In the genomic region with DNA sequence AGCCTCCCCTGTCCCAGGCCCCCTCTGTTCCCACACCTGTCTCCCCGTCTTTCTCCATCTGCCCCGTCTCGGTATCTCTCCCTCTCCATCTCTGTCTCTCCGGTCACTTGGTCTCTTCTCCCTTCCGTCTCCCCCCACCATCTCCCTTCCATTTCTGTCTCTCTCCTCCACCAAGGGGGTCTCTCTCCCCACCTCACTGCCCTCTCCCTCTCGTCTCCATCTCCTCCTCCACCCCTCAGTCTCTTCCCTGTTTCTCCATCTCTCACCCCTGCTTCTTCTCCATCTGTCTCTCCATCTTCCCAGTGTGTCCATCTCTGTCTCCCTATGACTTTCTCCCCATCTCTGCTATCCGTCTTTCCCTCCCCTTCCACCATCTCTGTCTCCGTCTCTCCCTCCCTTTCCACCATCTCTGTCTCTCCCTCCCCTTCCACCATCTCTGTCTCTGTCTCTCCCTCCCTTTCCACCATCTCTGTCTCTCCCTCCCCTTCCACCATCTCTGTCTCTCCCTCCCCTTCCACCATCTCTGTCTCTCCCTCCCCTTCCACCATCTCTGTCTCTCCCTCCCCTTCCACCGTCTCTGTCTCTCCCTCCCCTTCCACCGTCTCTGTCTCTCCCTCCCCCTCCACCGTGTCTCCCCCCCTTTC, we compare ENCODE assay signal across 23 cellular contexts. TPM values are rescaled to one million over a fixed set of nuclear protein-coding genes. Genes with fewer than 3 reads are reported as not detected.
A peak's percentile ranks its signal among the peaks of the same experiment; 100 is the strongest.
DNase-seq lines count a peak whose midpoint lies in the region; ATAC-seq, FAIRE-seq and TF ChIP-seq lines count a peak whose summit lies in the region.
"Had no signal": no experiment of that assay in that cellular context is flagged by ENCODE, and none has a peak within 500 bp of the region (broad histone marks: within the 10 kb centered on the region; RNA-seq: fewer than 3 reads in every experiment).

No MANE protein-coding gene starts in this region.

- CTCF ChIA-PET in K562 (lab: Yijun Ruan, JAX; ENCODE audit: low intra/inter-chr PET ratio), result no interaction called here

- POLR2A ChIA-PET in K562 (lab: Yijun Ruan, JAX), result no interaction called here

- H4K20me1 ChIP-seq in K562 (replicated peaks; ENCODE audit: control insufficient read depth, insufficient read depth, low read length), result peaks cover 29% of the 10 kb centered on the region; the same call in 1 of the 2 replicates

- H3K4me3 ChIP-seq in K562, result no peak overlapping the region
- H3K4me3 ChIP-seq in upper lobe of left lung, result no peak overlapping the region
- H3K4me3 ChIP-seq in upper lobe of right lung, result no peak overlapping the region

- TF ChIP-seq EP300 in K562 (IDR thresholded peaks at IDR 0.05; ENCODE audit: low read length) (no peak), upper lobe of left lung (IDR thresholded peaks at IDR 0.05) (no peak)

- no peak overlapping the region for H3K9ac ChIP-seq in K562 (ENCODE audit: insufficient read depth in 1 of 2, low read depth in 2 of 2, low read length in 2 of 2)

- no peak overlapping the region for H2AFZ ChIP-seq in K562 (ENCODE audit: low read depth, low read length)

- H3K4me3 Mint-ChIP-seq in stimulated activated naive CD8-positive, alpha-beta T cell treated with anti-CD3 and anti-CD28 coated beads, Interleukin-15, amount 100 ng/mL, for 72 hours, result peak overlapping the region; percentile 60 to 66
- peak overlapping the region in 5 of 8 donors; percentile 23 to 82 (median 43) for H3K4me3 Mint-ChIP-seq in naive B cell

- H3K4me2 ChIP-seq in K562 (ENCODE audit: insufficient read depth, low read length), result no peak overlapping the region

- no peak for ATAC-seq in stimulated activated naive CD8-positive, alpha-beta T cell treated with anti-CD3 and anti-CD28 coated beads, Interleukin-15, amount 100 ng/mL, for 72 hours
- ATAC-seq in stimulated activated naive CD8-positive, alpha-beta T cell treated with anti-CD3 and anti-CD28 coated beads, Interleukin-15, Interleukin-2, amounts not matched to agents 100 U/mL and 50 U/mL, for 24 hours, result no peak
- no peak for ATAC-seq in K562
- ATAC-seq in naive B cell (ENCODE audit: low read depth in 2 of 2), result no peak
- ATAC-seq in HG03108 (IDR thresholded peaks at IDR 0.05; ENCODE audit: unreplicated experiment), result no peak
- ATAC-seq in upper lobe of left lung (ENCODE audit: low FRiP score in 2 of 2), result no peak
- no peak for ATAC-seq in upper lobe of right lung
- ATAC-seq: Right ventricle myocardium inferior had no signal

- H3K9me1 ChIP-seq in K562 (ENCODE audit: control insufficient read depth, insufficient read depth, low read length), result no peaks in the 10 kb centered on the region

- no TSS peak for BruUV-seq in K562 (replicated peaks; lab: Mats Ljungman, UMichigan)

- no peak for TF ChIP-seq RAD21 in K562 (CRISPR knock-in tag; conservative IDR thresholded peaks at IDR 0.05 in 1 of 2, IDR thresholded peaks at IDR 0.05 in 1 of 2)

- H3K27ac Mint-ChIP-seq in stimulated activated naive CD8-positive, alpha-beta T cell treated with anti-CD3 and anti-CD28 coated beads, Interleukin-15, amount 100 ng/mL, for 72 hours, result peak overlapping the region in 1 of 2 donors; percentile 43
- H3K27ac Mint-ChIP-seq in naive B cell, result no peak overlapping the region

- H3K36me3 ChIP-seq in K562 (ENCODE audit: control insufficient read depth, insufficient read depth, low read length) (no peaks in the 10 kb centered on the region), upper lobe of left lung (no peaks in the 10 kb centered on the region), upper lobe of right lung (no peaks in the 10 kb centered on the region)

- no peaks in the 10 kb centered on the region for H3K9me3 ChIP-seq in K562 (replicated peaks; ENCODE audit: control insufficient read depth, insufficient read depth, low read depth, low read length)
- no peaks in the 10 kb centered on the region for H3K9me3 ChIP-seq in upper lobe of left lung
- H3K9me3 ChIP-seq in upper lobe of right lung, result no peaks in the 10 kb centered on the region

- no peak for FAIRE-seq in K562 (lab: Jason Lieb, UNC)
- FAIRE-seq: A204.1, D721Med, RCC 7860 had no signal

- H3K27me3 Mint-ChIP-seq in stimulated activated naive CD8-positive, alpha-beta T cell treated with anti-CD3 and anti-CD28 coated beads, Interleukin-15, amount 100 ng/mL, for 72 hours, result no peaks in the 10 kb centered on the region
- H3K27me3 Mint-ChIP-seq in naive B cell, result peaks cover 0 to 11% (median 4%) of the 10 kb centered on the region in 3 donors

- intact Hi-C loops in K562 (cut with micrococcal nuclease) (no loop called here), upper lobe of right lung (cut with DNase I) (no loop called here)

- H3K4me1 Mint-ChIP-seq in stimulated activated naive CD8-positive, alpha-beta T cell treated with anti-CD3 and anti-CD28 coated beads, Interleukin-15, amount 100 ng/mL, for 72 hours, result peaks cover 44% of the 10 kb centered on the region
- H3K4me1 Mint-ChIP-seq in naive B cell, result peaks cover 38 to 42% (median 41%) of the 10 kb centered on the region in 3 donors

- H3K79me2 ChIP-seq in K562 (ENCODE audit: control insufficient read depth, insufficient read depth, low read length), result no peaks in the 10 kb centered on the region

- no peaks in the 10 kb centered on the region for H3K36me3 Mint-ChIP-seq in naive B cell

- DNase-seq in stimulated activated naive CD8-positive, alpha-beta T cell treated with anti-CD3 and anti-CD28 coated beads, Interleukin-15, amount 100 ng/mL, for 72 hours, result no peak
- no peak for DNase-seq in stimulated activated naive CD8-positive, alpha-beta T cell treated with anti-CD3 and anti-CD28 coated beads, Interleukin-15, Interleukin-2, amounts not matched to agents 100 U/mL and 50 U/mL, for 24 hours
- DNase-seq in K562 (ENCODE audit: extremely low read depth in 1 of 4, low spot score in 3 of 4) (no peak), naive B cell (no peak), glomerular visceral epithelial cell (ENCODE audit: extremely low spot score) (no peak), upper lobe of left lung (no peak), upper lobe of right lung (no peak)
- DNase-seq: CD8-positive, alpha-beta memory T cell; NCI-H1048; NCI-H1436 treated with DMSO at 0.1 percent for 48 hours; NCI-H2081; NCI-H446 treated with DMSO at 0.1 percent for 48 hours; NK-92 treated with Interleukin-12 subunit alpha and Interleukin-12 subunit beta, amount 100 ng/mL, for 24 hours had no signal

- H3K27me3 ChIP-seq in K562 (ENCODE audit: control insufficient read depth in 2 of 2, insufficient read depth in 2 of 2, low read length in 2 of 2), result peaks cover 32 to 67% of the 10 kb centered on the region in 2 experiments
- H3K27me3 ChIP-seq in upper lobe of left lung, result peaks cover 0 to 38% (median 25%) of the 10 kb centered on the region in 4 donors
- peaks cover 46% of the 10 kb centered on the region for H3K27me3 ChIP-seq in upper lobe of right lung

- H3K4me1 ChIP-seq in K562 (replicated peaks in 1 of 2; ENCODE audit: control insufficient read depth in 2 of 2, insufficient read depth in 2 of 2, low read length in 2 of 2), result peaks cover 0 to 26% of the 10 kb centered on the region in 2 experiments; a peak in 2 of 5 replicates
- H3K4me1 ChIP-seq in upper lobe of left lung, result peaks cover 5 to 31% (median 20%) of the 10 kb centered on the region in 4 donors
- no peaks in the 10 kb centered on the region for H3K4me1 ChIP-seq in upper lobe of right lung

- no peak overlapping the region for H3K27ac ChIP-seq in K562 (ENCODE audit: extremely low read depth, low read depth, low read length)
- H3K27ac ChIP-seq in upper lobe of left lung, result no peak overlapping the region
- H3K27ac ChIP-seq in upper lobe of right lung, result no peak overlapping the region
- H3K27ac ChIP-seq: HL-60, SK-N-MC had no signal

- no peaks in the 10 kb centered on the region for H3K9me3 Mint-ChIP-seq in stimulated activated naive CD8-positive, alpha-beta T cell treated with anti-CD3 and anti-CD28 coated beads, Interleukin-15, amount 100 ng/mL, for 72 hours
- H3K9me3 Mint-ChIP-seq in naive B cell, result no peaks in the 10 kb centered on the region
- H3K9me3 Mint-ChIP-seq: CD8-positive, alpha-beta memory T cell had no signal

- in situ Hi-C loops in K562 (cut with MboI), result no loop called here

- TF ChIP-seq CTCF in K562 (IDR thresholded peaks at IDR 0.05 in 2 of 3, conservative IDR thresholded peaks at IDR 0.05 in 1 of 3; ENCODE audit: insufficient read depth in 2 of 3, low read depth in 1 of 3, low read length in 3 of 3) (no peak), upper lobe of left lung (IDR thresholded peaks at IDR 0.05) (no peak), upper lobe of right lung (IDR thresholded peaks at IDR 0.05) (no peak)

- WGBS in K562 (ENCODE audit: insufficient coverage, low coverage, missing lambda C conversion rate), result 12% methylated on average over 6 of the region's 11 CpGs
- 10 to 19% methylated on average over 8 of the region's 11 CpGs for WGBS in upper lobe of left lung, 2 donors

- TF ChIP-seq POLR2A in K562 (conservative IDR thresholded peaks at IDR 0.05) (no peak), upper lobe of left lung (IDR thresholded peaks at IDR 0.05) (no peak)

RNA-seq across cellular contexts. Expression of gene ERFL, which starts 13.9 kb away (rescaled TPM):
- 0.63 and 1.7 TPM in 2 replicates for total RNA-seq in K562 (2011; cell fraction: chromatin; rRNA removed; ENCODE audit: low replicate concordance)
- 0.79 and 1.3 TPM in 2 replicates for total RNA-seq in K562 (2011; cell fraction: nucleolus; rRNA removed)
- 0.73 and 1.1 TPM in 2 replicates for total RNA-seq in K562 (2011; cell fraction: nucleoplasm; rRNA removed)
- total RNA-seq in K562 (2014; rRNA removed) (0.16 and 0.32 TPM in 2 replicates), K562 (2014; rRNA removed; fragmentation: Illumina TruSeq; extraction: Trizol) (0.10 TPM in 1 of 2 replicates, not detected in the other), K562 (2015; rRNA removed; fragmentation: Illumina TruSeq; extraction: Trizol) (0.11 TPM in 1 of 2 replicates, not detected in the other), K562 (2021) (0.67 and 0.75 TPM in 2 replicates), upper lobe of left lung (1 to 10 TPM in 2 of 6 donors, under 1 TPM in 3, not detected in 1; 0.20 to 6.3 (median 0.49) TPM), upper lobe of right lung (0.43 TPM)
- polyA plus RNA-seq in K562 (2011; rRNA removed) (0.07 and 0.32 TPM in 2 replicates), K562 (2014; fragmentation: Illumina TruSeq; extraction: Trizol) (0.31 and 0.50 TPM in 2 replicates), K562 (2014; fragmentation: Nextera tagmentation; extraction: Ambion mirVana) (not detected), K562 (2014; rRNA removed) (0.31 and 0.33 TPM in 2 replicates), naive B cell (ENCODE audit: low read depth in 6 of 6) (not detected)
- polyA plus RNA-seq in K562 (2011; cell fraction: cytosol; rRNA removed), result 0.22 and 0.25 TPM in 2 replicates
- polyA plus RNA-seq in K562 (2011; cell fraction: nucleus; rRNA removed), result 2.9 and 3.3 TPM in 2 replicates
- 0.76 and 0.94 TPM in 2 replicates for polyA plus RNA-seq in K562 (2012)
- polyA minus RNA-seq in K562 (2011; rRNA and poly(A)+ RNA removed), result not detected in 2 replicates
- polyA minus RNA-seq in K562 (2011; cell fraction: cytosol; rRNA and poly(A)+ RNA removed), result not detected in 2 replicates
- polyA minus RNA-seq in K562 (2011; cell fraction: nucleus; rRNA and poly(A)+ RNA removed), result 0.40 and 0.67 TPM in 2 replicates
- total RNA-seq: H7, MCF 10A, Right ventricle myocardium inferior had no signal
- polyA plus RNA-seq: CD8-positive, alpha-beta memory T cell had no signal

RNA-seq across cellular contexts. Expression of gene ARHGEF1, which starts 31.3 kb away (rescaled TPM):
- 190 and 355 TPM in 2 replicates for total RNA-seq in K562 (2011; cell fraction: chromatin; rRNA removed; ENCODE audit: low replicate concordance)
- total RNA-seq in K562 (2011; cell fraction: nucleolus; rRNA removed), result 134 and 150 TPM in 2 replicates
- total RNA-seq in K562 (2011; cell fraction: nucleoplasm; rRNA removed), result 174 and 273 TPM in 2 replicates
- total RNA-seq in K562 (2014; rRNA removed) (56.7 and 79.1 TPM in 2 replicates), K562 (2014; rRNA removed; fragmentation: Illumina TruSeq; extraction: Trizol) (8.3 and 11.2 TPM in 2 replicates), K562 (2015; rRNA removed; fragmentation: Illumina TruSeq; extraction: Trizol) (27.1 and 27.5 TPM in 2 replicates), K562 (2021) (126 and 149 TPM in 2 replicates), upper lobe of left lung (100 to 1,000 TPM; 115 to 731 (median 233) TPM), upper lobe of right lung (197 TPM)
- polyA plus RNA-seq in K562 (2011; rRNA removed) (29.8 and 50.5 TPM in 2 replicates), K562 (2014; fragmentation: Illumina TruSeq; extraction: Trizol) (39.8 and 71.1 TPM in 2 replicates), K562 (2014; fragmentation: Nextera tagmentation; extraction: Ambion mirVana) (1 to 10 TPM; 1.9 to 4.4 TPM), K562 (2014; rRNA removed) (86.0 and 112 TPM in 2 replicates), naive B cell (ENCODE audit: low read depth in 6 of 6) (100 to 1,000 TPM; 110 to 220 (median 122) TPM)
- polyA plus RNA-seq in K562 (2011; cell fraction: cytosol; rRNA removed), result 56.0 and 95.1 TPM in 2 replicates
- 165 and 197 TPM in 2 replicates for polyA plus RNA-seq in K562 (2011; cell fraction: nucleus; rRNA removed)
- 74.3 and 126 TPM in 2 replicates for polyA plus RNA-seq in K562 (2012)
- polyA minus RNA-seq in K562 (2011; rRNA and poly(A)+ RNA removed), result 15.0 and 21.2 TPM in 2 replicates
- 48.5 and 52.9 TPM in 2 replicates for polyA minus RNA-seq in K562 (2011; cell fraction: cytosol; rRNA and poly(A)+ RNA removed)
- 38.0 and 42.7 TPM in 2 replicates for polyA minus RNA-seq in K562 (2011; cell fraction: nucleus; rRNA and poly(A)+ RNA removed)

RNA-seq across cellular contexts. Expression of gene CD79A, which starts 37.2 kb away (rescaled TPM):
- 0.23 TPM in 1 of 2 replicates, not detected in the other for total RNA-seq in K562 (2011; cell fraction: chromatin; rRNA removed; ENCODE audit: low replicate concordance)
- 0.33 and 0.53 TPM in 2 replicates for total RNA-seq in K562 (2011; cell fraction: nucleolus; rRNA removed)
- not detected in 2 replicates for total RNA-seq in K562 (2011; cell fraction: nucleoplasm; rRNA removed)
- not detected in 2 replicates for total RNA-seq in K562 (2014; rRNA removed)
- not detected in 2 replicates for total RNA-seq in K562 (2014; rRNA removed; fragmentation: Illumina TruSeq; extraction: Trizol)
- total RNA-seq in K562 (2015; rRNA removed; fragmentation: Illumina TruSeq; extraction: Trizol), result 0.11 and 0.19 TPM in 2 replicates
- total RNA-seq in K562 (2021), result 0.38 and 0.42 TPM in 2 replicates
- 0.10 and 0.37 TPM in 2 replicates for polyA plus RNA-seq in K562 (2011; rRNA removed)
- 0.42 and 0.46 TPM in 2 replicates for polyA plus RNA-seq in K562 (2011; cell fraction: cytosol; rRNA removed)
- polyA plus RNA-seq in K562 (2011; cell fraction: nucleus; rRNA removed), result 0.17 and 0.28 TPM in 2 replicates
- 0.21 and 0.30 TPM in 2 replicates for polyA plus RNA-seq in K562 (2012)
- 0.22 TPM in 1 of 2 replicates, not detected in the other for polyA plus RNA-seq in K562 (2014; fragmentation: Illumina TruSeq; extraction: Trizol)
- polyA plus RNA-seq in K562 (2014; fragmentation: Nextera tagmentation; extraction: Ambion mirVana), result under 1 TPM in 1 of 2 experiments, not detected in 1; 0.04 TPM
- polyA plus RNA-seq in K562 (2014; rRNA removed), result 0.72 TPM in 1 of 2 replicates, not detected in the other
- polyA minus RNA-seq in K562 (2011; rRNA and poly(A)+ RNA removed), result not detected in 2 replicates
- polyA minus RNA-seq in K562 (2011; cell fraction: cytosol; rRNA and poly(A)+ RNA removed), result not detected in 2 replicates
- polyA minus RNA-seq in K562 (2011; cell fraction: nucleus; rRNA and poly(A)+ RNA removed), result not detected in 2 replicates
- polyA plus RNA-seq in naive B cell (ENCODE audit: low read depth in 6 of 6), result 1,000 to 10,000 TPM; 3,426 to 4,601 (median 4,008) TPM
- total RNA-seq in upper lobe of left lung, result 1 to 10 TPM in 4 of 6 donors, under 1 TPM in 1, not detected in 1; 0.76 to 4.7 (median 4.1) TPM
- total RNA-seq in upper lobe of right lung, result 1.4 TPM
- total RNA-seq: H7, HT1080, MCF 10A had no signal

RNA-seq across cellular contexts. Expression of gene RABAC1, which starts 44.8 kb away (rescaled TPM):
- total RNA-seq in K562 (2011; cell fraction: chromatin; rRNA removed; ENCODE audit: low replicate concordance), result 19.9 and 51.2 TPM in 2 replicates
- 69.7 and 71.9 TPM in 2 replicates for total RNA-seq in K562 (2011; cell fraction: nucleolus; rRNA removed)
- 51.7 and 54.7 TPM in 2 replicates for total RNA-seq in K562 (2011; cell fraction: nucleoplasm; rRNA removed)
- total RNA-seq in K562 (2014; rRNA removed) (24.5 and 32.7 TPM in 2 replicates), K562 (2014; rRNA removed; fragmentation: Illumina TruSeq; extraction: Trizol) (2.5 and 4.6 TPM in 2 replicates), K562 (2015; rRNA removed; fragmentation: Illumina TruSeq; extraction: Trizol) (7.1 and 7.2 TPM in 2 replicates), K562 (2021) (23.2 and 24.0 TPM in 2 replicates), upper lobe of left lung (100 to 1,000 TPM in 5 of 6 donors, 10 to 100 TPM in 1; 59.7 to 222 (median 163) TPM), upper lobe of right lung (134 TPM)
- polyA plus RNA-seq in K562 (2011; rRNA removed) (17.7 and 36.3 TPM in 2 replicates), K562 (2014; fragmentation: Illumina TruSeq; extraction: Trizol) (2.4 and 7.8 TPM in 2 replicates), K562 (2014; fragmentation: Nextera tagmentation; extraction: Ambion mirVana) (1 to 10 TPM; 5.2 to 9.3 TPM), K562 (2014; rRNA removed) (28.1 and 44.0 TPM in 2 replicates), naive B cell (ENCODE audit: low read depth in 6 of 6) (100 to 1,000 TPM; 218 to 268 (median 245) TPM)
- polyA plus RNA-seq in K562 (2011; cell fraction: cytosol; rRNA removed), result 84.6 and 116 TPM in 2 replicates
- polyA plus RNA-seq in K562 (2011; cell fraction: nucleus; rRNA removed), result 38.9 and 57.8 TPM in 2 replicates
- polyA plus RNA-seq in K562 (2012), result 22.9 and 60.5 TPM in 2 replicates
- 8.2 and 10.6 TPM in 2 replicates for polyA minus RNA-seq in K562 (2011; rRNA and poly(A)+ RNA removed)
- polyA minus RNA-seq in K562 (2011; cell fraction: cytosol; rRNA and poly(A)+ RNA removed), result 7.3 and 10.4 TPM in 2 replicates
- polyA minus RNA-seq in K562 (2011; cell fraction: nucleus; rRNA and poly(A)+ RNA removed), result 12.3 and 23.0 TPM in 2 replicates

RNA-seq across cellular contexts. Expression of gene RPS19, which starts 54.3 kb away (rescaled TPM):
- total RNA-seq in K562 (2011; cell fraction: chromatin; rRNA removed; ENCODE audit: low replicate concordance), result 206 and 366 TPM in 2 replicates
- total RNA-seq in K562 (2011; cell fraction: nucleolus; rRNA removed), result 541 and 557 TPM in 2 replicates
- total RNA-seq in K562 (2011; cell fraction: nucleoplasm; rRNA removed), result 534 and 889 TPM in 2 replicates
- total RNA-seq in K562 (2014; rRNA removed), result 2,281 and 2,654 TPM in 2 replicates
- total RNA-seq in K562 (2014; rRNA removed; fragmentation: Illumina TruSeq; extraction: Trizol), result 2,194 and 2,528 TPM in 2 replicates
- 2,976 and 3,114 TPM in 2 replicates for total RNA-seq in K562 (2015; rRNA removed; fragmentation: Illumina TruSeq; extraction: Trizol)
- 3,020 and 3,167 TPM in 2 replicates for total RNA-seq in K562 (2021)
- polyA plus RNA-seq in K562 (2011; rRNA removed), result 1,964 and 2,381 TPM in 2 replicates
- polyA plus RNA-seq in K562 (2011; cell fraction: cytosol; rRNA removed), result 4,557 and 6,735 TPM in 2 replicates
- polyA plus RNA-seq in K562 (2011; cell fraction: nucleus; rRNA removed), result 550 and 673 TPM in 2 replicates
- polyA plus RNA-seq in K562 (2012), result 3,411 and 3,853 TPM in 2 replicates
- 2,057 and 2,080 TPM in 2 replicates for polyA plus RNA-seq in K562 (2014; fragmentation: Illumina TruSeq; extraction: Trizol)
- polyA plus RNA-seq in K562 (2014; fragmentation: Nextera tagmentation; extraction: Ambion mirVana), result 1,000 to 10,000 TPM; 3,130 to 3,408 TPM
- 1,986 and 2,747 TPM in 2 replicates for polyA plus RNA-seq in K562 (2014; rRNA removed)
- 324 and 393 TPM in 2 replicates for polyA minus RNA-seq in K562 (2011; rRNA and poly(A)+ RNA removed)
- polyA minus RNA-seq in K562 (2011; cell fraction: cytosol; rRNA and poly(A)+ RNA removed), result 1,276 and 1,752 TPM in 2 replicates
- polyA minus RNA-seq in K562 (2011; cell fraction: nucleus; rRNA and poly(A)+ RNA removed), result 176 and 348 TPM in 2 replicates
- 1,000 to 10,000 TPM; 4,276 to 8,441 (median 6,198) TPM for polyA plus RNA-seq in naive B cell (ENCODE audit: low read depth in 6 of 6)
- 1,000 to 10,000 TPM in 5 of 6 donors, 100 to 1,000 TPM in 1; 677 to 2,013 (median 1,382) TPM for total RNA-seq in upper lobe of left lung
- total RNA-seq in upper lobe of right lung, result 1,667 TPM
